Comparison of ENCODE assay signal across 38 cellular contexts in genomic region chr11:6833329-6833728, GRCh38. TPM values are rescaled to one million over a fixed set of nuclear protein-coding genes. Genes with fewer than 3 reads are reported as not detected.
"Had no signal": no experiment of that assay in that cellular context is flagged by ENCODE, and none has a peak within 500 bp of the region (broad histone marks: within the 10 kb centered on the region; RNA-seq: fewer than 3 reads in every experiment).

No MANE protein-coding gene starts in this region.

- H3K36me3 Mint-ChIP-seq: activated naive CD4-positive, alpha-beta T cell treated with anti-CD3 and anti-CD28 coated beads, Interleukin-2, amount 10 ng/mL, durations not matched to agents 7 days and 5 days; activated naive CD8-positive, alpha-beta T cell had no signal

- ATAC-seq: activated CD4-positive, alpha-beta T cell treated with anti-CD3 and anti-CD28 coated beads for 36 hours; activated CD4-positive, CD25-positive, alpha-beta regulatory T cell treated with anti-CD3 and anti-CD28 coated beads, Interleukin-2, amount 50 U/mL, for 24 hours; activated CD8-positive, alpha-beta T cell treated with anti-CD3 and anti-CD28 coated beads, Interleukin-2, amount 10 ng/mL, durations not matched to agents 7 days and 5 days; activated naive CD8-positive, alpha-beta T cell treated with anti-CD3 and anti-CD28 coated beads, Interleukin-2, amount 50 U/mL, for 24 hours; activated T-cell treated with anti-CD3 and anti-CD28 coated beads, Interleukin-2, amount 50 U/mL, for 4 hours; PC-3 had no signal

- H3K27me3 Mint-ChIP-seq: activated naive CD4-positive, alpha-beta T cell treated with anti-CD3 and anti-CD28 coated beads, Interleukin-2, amount 10 ng/mL, durations not matched to agents 7 days and 5 days had no signal

- H3K9me3 Mint-ChIP-seq: activated CD4-positive, alpha-beta T cell treated with anti-CD3 and anti-CD28 coated beads, Interleukin-2, amount 10 ng/mL, durations not matched to agents 7 days and 5 days; activated naive CD4-positive, alpha-beta T cell treated with anti-CD3 and anti-CD28 coated beads, Interleukin-2, amount 10 ng/mL, durations not matched to agents 7 days and 5 days; activated naive CD8-positive, alpha-beta T cell treated with anti-CD3 and anti-CD28 coated beads, Interleukin-2, amount 50 U/mL, for 24 hours; activated T-cell treated with anti-CD3 and anti-CD28 coated beads, Interleukin-2, amount 50 U/mL, for 4 hours; activated T-helper 1 cell treated with anti-CD3 and anti-CD28 coated beads, Interleukin-12 subunit alpha, Interleukin-12 subunit beta, Interleukin-2, Interleukin-4 antibody, amounts not matched to agents 30 ng/mL and 10 ng/mL and 1 ng/mL, durations not matched to agents 14 hours and 24 hours and 36 hours; central memory CD8-positive, alpha-beta T cell; T-helper 1 cell treated with Interleukin-12 subunit alpha and Interleukin-12 subunit beta and Interleukin-4 antibody, amounts not matched to agents 30 μg/mL and 1 μg/mL, for 36 hours; T-helper 2 cell treated with Interferon-gamma antibody and Interleukin-4, amounts not matched to agents 5 μg/mL and 100 μg/mL, for 36 hours had no signal

- H3K27ac Mint-ChIP-seq: activated CD4-positive, alpha-beta T cell treated with anti-CD3 and anti-CD28 coated beads for 36 hours; activated CD4-positive, alpha-beta T cell treated with anti-CD3 and anti-CD28 coated beads, Interleukin-2, amount 10 ng/mL, durations not matched to agents 7 days and 5 days; activated CD8-positive, alpha-beta T cell treated with anti-CD3 and anti-CD28 coated beads, Interleukin-2, amount 10 ng/mL, durations not matched to agents 7 days and 5 days; activated naive CD4-positive, alpha-beta T cell treated with anti-CD3 and anti-CD28 coated beads, Interleukin-2, amount 10 ng/mL, durations not matched to agents 7 days and 5 days; activated naive CD8-positive, alpha-beta T cell; activated naive CD8-positive, alpha-beta T cell treated with anti-CD3 and anti-CD28 coated beads, Interleukin-2, amount 50 U/mL, for 24 hours; activated T-helper 1 cell treated with anti-CD3 and anti-CD28 coated beads, Interleukin-12 subunit alpha, Interleukin-12 subunit beta, Interleukin-2, Interleukin-4 antibody, amounts not matched to agents 30 ng/mL and 10 ng/mL and 1 ng/mL, durations not matched to agents 14 hours and 24 hours and 36 hours; T-helper 1 cell treated with Interleukin-12 subunit alpha and Interleukin-12 subunit beta and Interleukin-4 antibody, amounts not matched to agents 30 μg/mL and 1 μg/mL, for 36 hours; T-helper 2 cell treated with Interferon-gamma antibody and Interleukin-4, amounts not matched to agents 5 μg/mL and 100 μg/mL, for 36 hours had no signal

- H3K4me1 Mint-ChIP-seq: activated CD4-positive, alpha-beta T cell treated with anti-CD3 and anti-CD28 coated beads for 36 hours; activated CD4-positive, alpha-beta T cell treated with anti-CD3 and anti-CD28 coated beads, Interleukin-2, amount 10 ng/mL, durations not matched to agents 7 days and 5 days; activated naive CD4-positive, alpha-beta T cell treated with anti-CD3 and anti-CD28 coated beads, Interleukin-2, amount 10 ng/mL, durations not matched to agents 7 days and 5 days; activated naive CD8-positive, alpha-beta T cell treated with anti-CD3 and anti-CD28 coated beads, Interleukin-2, amount 50 U/mL, for 24 hours; central memory CD8-positive, alpha-beta T cell had no signal

- H3K4me3 Mint-ChIP-seq: activated CD4-positive, alpha-beta T cell treated with anti-CD3 and anti-CD28 coated beads for 36 hours; activated CD4-positive, alpha-beta T cell treated with anti-CD3 and anti-CD28 coated beads, Interleukin-2, amount 10 ng/mL, durations not matched to agents 7 days and 5 days; activated CD8-positive, alpha-beta T cell treated with anti-CD3 and anti-CD28 coated beads, Interleukin-2, amount 10 ng/mL, durations not matched to agents 7 days and 5 days; activated naive CD4-positive, alpha-beta T cell treated with anti-CD3 and anti-CD28 coated beads, Interleukin-2, amount 10 ng/mL, durations not matched to agents 7 days and 5 days; activated naive CD8-positive, alpha-beta T cell; activated naive CD8-positive, alpha-beta T cell treated with anti-CD3 and anti-CD28 coated beads, Interleukin-2, amount 50 U/mL, for 24 hours; activated T-cell treated with anti-CD3 and anti-CD28 coated beads, Interleukin-2, amount 50 U/mL, for 4 hours; activated T-helper 1 cell treated with anti-CD3 and anti-CD28 coated beads, Interleukin-12 subunit alpha, Interleukin-12 subunit beta, Interleukin-2, Interleukin-4 antibody, amounts not matched to agents 30 ng/mL and 10 ng/mL and 1 ng/mL, durations not matched to agents 14 hours and 24 hours and 36 hours; central memory CD8-positive, alpha-beta T cell; T-helper 1 cell treated with Interleukin-12 subunit alpha and Interleukin-12 subunit beta and Interleukin-4 antibody, amounts not matched to agents 30 μg/mL and 1 μg/mL, for 36 hours; T-helper 2 cell treated with Interferon-gamma antibody and Interleukin-4, amounts not matched to agents 5 μg/mL and 100 μg/mL, for 36 hours had no signal

- DNase-seq: activated CD4-positive, alpha-beta T cell treated with anti-CD3 and anti-CD28 coated beads for 36 hours; activated CD4-positive, alpha-beta T cell treated with anti-CD3 and anti-CD28 coated beads, Interleukin-2, amount 10 ng/mL, durations not matched to agents 7 days and 5 days; activated CD4-positive, alpha-beta T cell treated with anti-CD3 and anti-CD28 coated beads, Interleukin-2, amount 50 U/mL, for 48 hours; activated CD8-positive, alpha-beta memory T cell treated with anti-CD3 and anti-CD28 coated beads, Interleukin-2, amount 50 U/mL, for 4 hours; activated CD8-positive, alpha-beta T cell treated with anti-CD3 and anti-CD28 coated beads, Interleukin-2, amount 10 ng/mL, durations not matched to agents 7 days and 5 days; activated naive CD4-positive, alpha-beta T cell treated with anti-CD3 and anti-CD28 coated beads, Interleukin-2, amount 10 ng/mL, durations not matched to agents 7 days and 5 days; activated naive CD8-positive, alpha-beta T cell treated with anti-CD3 and anti-CD28 coated beads, Interleukin-2, amount 50 U/mL, for 24 hours; activated T-cell treated with anti-CD3 and anti-CD28 coated beads for 4 hours; activated T-cell treated with anti-CD3 and anti-CD28 coated beads, Interleukin-2, amount 50 U/mL, for 4 hours; anterior cingulate cortex; brain microvascular endothelial cell; Kasumi-1; KG1; MG63; NCI-H1048; NCI-H1105 treated with DMSO at 0.1 percent for 48 hours; NCI-H1436; NCI-H187; NCI-H2081; NCI-H226; NCI-H446 treated with DMSO at 0.1 percent for 48 hours; NCI-H524; NCI-H69; NCI-H82; NK-92 treated with Interleukin-12 subunit alpha and Interleukin-12 subunit beta, amount 100 ng/mL, for 24 hours; PC-3; Peyer's patch; RPMI8226; SHP77 treated with DMSO at 0.1 percent for 48 hours; SK-N-SH had no signal

RNA-seq across cellular contexts. Expression of gene OR10A5, which starts 12.2 kb away (rescaled TPM):
- total RNA-seq: activated CD4-positive, alpha-beta T cell treated with anti-CD3 and anti-CD28 coated beads for 36 hours; activated CD4-positive, alpha-beta T cell treated with anti-CD3 and anti-CD28 coated beads, Interleukin-2, amount 10 ng/mL, durations not matched to agents 7 days and 5 days; activated CD8-positive, alpha-beta T cell treated with anti-CD3 and anti-CD28 coated beads, Interleukin-2, amount 10 ng/mL, durations not matched to agents 7 days and 5 days; activated T-cell treated with anti-CD3 and anti-CD28 coated beads, Interleukin-2, amount 50 U/mL, for 4 hours; activated T-helper 1 cell treated with anti-CD3 and anti-CD28 coated beads, Interleukin-12 subunit alpha, Interleukin-12 subunit beta, Interleukin-2, Interleukin-4 antibody, amounts not matched to agents 30 ng/mL and 10 ng/mL and 1 ng/mL, durations not matched to agents 14 hours and 24 hours and 36 hours; cardiac muscle cell; PC-3; Peyer's patch; SJSA1 had no signal

RNA-seq across cellular contexts. Expression of gene OR10A2, which starts 29.5 kb away (rescaled TPM):
- total RNA-seq: activated CD4-positive, alpha-beta T cell treated with anti-CD3 and anti-CD28 coated beads for 36 hours; activated CD4-positive, alpha-beta T cell treated with anti-CD3 and anti-CD28 coated beads, Interleukin-2, amount 10 ng/mL, durations not matched to agents 7 days and 5 days; activated CD8-positive, alpha-beta T cell treated with anti-CD3 and anti-CD28 coated beads, Interleukin-2, amount 10 ng/mL, durations not matched to agents 7 days and 5 days; activated T-cell treated with anti-CD3 and anti-CD28 coated beads, Interleukin-2, amount 50 U/mL, for 4 hours; activated T-helper 1 cell treated with anti-CD3 and anti-CD28 coated beads, Interleukin-12 subunit alpha, Interleukin-12 subunit beta, Interleukin-2, Interleukin-4 antibody, amounts not matched to agents 30 ng/mL and 10 ng/mL and 1 ng/mL, durations not matched to agents 14 hours and 24 hours and 36 hours; cardiac muscle cell; PC-3; Peyer's patch; SJSA1 had no signal

RNA-seq across cellular contexts. Expression of gene OR6A2, which starts 33.8 kb away (rescaled TPM):
- total RNA-seq: activated CD4-positive, alpha-beta T cell treated with anti-CD3 and anti-CD28 coated beads, Interleukin-2, amount 10 ng/mL, durations not matched to agents 7 days and 5 days; activated T-cell treated with anti-CD3 and anti-CD28 coated beads, Interleukin-2, amount 50 U/mL, for 4 hours; SJSA1 had no signal

RNA-seq across cellular contexts. Expression of gene OR10A4, which starts 43.1 kb away (rescaled TPM):
- total RNA-seq: activated CD4-positive, alpha-beta T cell treated with anti-CD3 and anti-CD28 coated beads for 36 hours; activated CD4-positive, alpha-beta T cell treated with anti-CD3 and anti-CD28 coated beads, Interleukin-2, amount 10 ng/mL, durations not matched to agents 7 days and 5 days; activated CD8-positive, alpha-beta T cell treated with anti-CD3 and anti-CD28 coated beads, Interleukin-2, amount 10 ng/mL, durations not matched to agents 7 days and 5 days; activated T-cell treated with anti-CD3 and anti-CD28 coated beads, Interleukin-2, amount 50 U/mL, for 4 hours; activated T-helper 1 cell treated with anti-CD3 and anti-CD28 coated beads, Interleukin-12 subunit alpha, Interleukin-12 subunit beta, Interleukin-2, Interleukin-4 antibody, amounts not matched to agents 30 ng/mL and 10 ng/mL and 1 ng/mL, durations not matched to agents 14 hours and 24 hours and 36 hours; cardiac muscle cell; PC-3; Peyer's patch; SJSA1 had no signal

RNA-seq across cellular contexts. Expression of gene OR2AG1, which starts 50.5 kb away (rescaled TPM):
- total RNA-seq: activated CD4-positive, alpha-beta T cell treated with anti-CD3 and anti-CD28 coated beads for 36 hours; activated CD4-positive, alpha-beta T cell treated with anti-CD3 and anti-CD28 coated beads, Interleukin-2, amount 10 ng/mL, durations not matched to agents 7 days and 5 days; activated CD8-positive, alpha-beta T cell treated with anti-CD3 and anti-CD28 coated beads, Interleukin-2, amount 10 ng/mL, durations not matched to agents 7 days and 5 days; activated T-cell treated with anti-CD3 and anti-CD28 coated beads, Interleukin-2, amount 50 U/mL, for 4 hours; activated T-helper 1 cell treated with anti-CD3 and anti-CD28 coated beads, Interleukin-12 subunit alpha, Interleukin-12 subunit beta, Interleukin-2, Interleukin-4 antibody, amounts not matched to agents 30 ng/mL and 10 ng/mL and 1 ng/mL, durations not matched to agents 14 hours and 24 hours and 36 hours; cardiac muscle cell; PC-3; Peyer's patch; SJSA1 had no signal
